ENCODE assay signal across 8 cellular contexts in genomic region chr12:95582230-95583058, GRCh38. TPM values are rescaled to one million over a fixed set of nuclear protein-coding genes. Genes with fewer than 3 reads are reported as not detected.
DNase-seq lines count a peak whose midpoint lies in the region; ATAC-seq and TF ChIP-seq lines count a peak whose summit lies in the region.

No MANE protein-coding gene starts in this region.

- H3K27ac Mint-ChIP-seq in neural progenitor cell, result no peak overlapping the region
- no peak overlapping the region for H3K27ac Mint-ChIP-seq in CD8-positive, alpha-beta T cell
- no peak overlapping the region for H3K27ac Mint-ChIP-seq in stimulated activated effector memory CD8-positive, alpha-beta T cell treated with anti-CD3 and anti-CD28 coated beads, Interleukin-12 subunit alpha, Interleukin-12 subunit beta, amount 100 ng/mL, for 72 hours

- H3K27me3 ChIP-seq in dorsolateral prefrontal cortex (no peaks in the 10 kb centered on the region), neural progenitor cell (no peaks in the 10 kb centered on the region)
- no peaks in the 10 kb centered on the region for H3K27me3 ChIP-seq in CD8-positive, alpha-beta T cell (ENCODE audit: insufficient read depth, low read length)

- DNase-seq in ELR (ENCODE audit: low read depth) (peak; percentile 68), NCI-H2227 (lab: John Stamatoyannopoulos, UW; ENCODE audit: unreplicated experiment) (peak; percentile 55), dorsolateral prefrontal cortex (no peak), neural progenitor cell (ENCODE audit: low spot score) (peak; percentile 39), HUDEP-2 (lab: John Stamatoyannopoulos, UW; ENCODE audit: unreplicated experiment in 76 of 76) (no peak)
- DNase-seq in CD8-positive, alpha-beta T cell, result no peak
- DNase-seq in stimulated activated effector memory CD8-positive, alpha-beta T cell treated with anti-CD3 and anti-CD28 coated beads, Interleukin-12 subunit alpha, Interleukin-12 subunit beta, amount 100 ng/mL, for 72 hours (ENCODE audit: low spot score in 2 of 2), result no peak

- TF ChIP-seq CTCF in dorsolateral prefrontal cortex (IDR thresholded peaks at IDR 0.05 in 54 of 56, conservative IDR thresholded peaks at IDR 0.05 in 2 of 56; ENCODE audit: low read depth in 1 of 56, partially characterized antibody in 56 of 56) (peak; percentile 11 to 82 (median 60)), neural progenitor cell (IDR thresholded peaks at IDR 0.05) (peak; percentile 65)
- no peak for TF ChIP-seq CTCF in CD8-positive, alpha-beta T cell (IDR thresholded peaks at IDR 0.05)

- H3K9ac ChIP-seq in neural progenitor cell, result no peak overlapping the region

- POLR2A ChIA-PET in CD8-positive, alpha-beta T cell (lab: Charles Lee), result no interaction called here

- no peaks in the 10 kb centered on the region for H3K36me3 Mint-ChIP-seq in neural progenitor cell
- H3K36me3 Mint-ChIP-seq in CD8-positive, alpha-beta T cell, result no peaks in the 10 kb centered on the region
- no peaks in the 10 kb centered on the region for H3K36me3 Mint-ChIP-seq in stimulated activated effector memory CD8-positive, alpha-beta T cell treated with anti-CD3 and anti-CD28 coated beads, Interleukin-12 subunit alpha, Interleukin-12 subunit beta, amount 100 ng/mL, for 72 hours

- H3K36me3 ChIP-seq in neural progenitor cell, result no peaks in the 10 kb centered on the region
- H3K36me3 ChIP-seq in CD8-positive, alpha-beta T cell (ENCODE audit: insufficient read depth, low read length), result no peaks in the 10 kb centered on the region

- no peaks in the 10 kb centered on the region for H3K79me2 ChIP-seq in neural progenitor cell (ENCODE audit: low read depth)

- H3K4me3 ChIP-seq in dorsolateral prefrontal cortex, result no peak overlapping the region
- H3K4me3 ChIP-seq in neural progenitor cell, result no peak overlapping the region
- H3K4me3 ChIP-seq in CD8-positive, alpha-beta T cell (ENCODE audit: low read depth, low read length), result no peak overlapping the region

- H3K27ac ChIP-seq in dorsolateral prefrontal cortex, result no peak overlapping the region
- H3K27ac ChIP-seq in neural progenitor cell, result no peak overlapping the region
- no peak overlapping the region for H3K27ac ChIP-seq in CD8-positive, alpha-beta T cell (ENCODE audit: low read depth, low read length)

- CTCF ChIA-PET in CD8-positive, alpha-beta T cell (lab: Charles Lee), result no interaction called here

- H3K27me3 Mint-ChIP-seq in neural progenitor cell (ENCODE audit: insufficient read depth, low read depth), result no peaks in the 10 kb centered on the region
- peaks cover 7% of the 10 kb centered on the region for H3K27me3 Mint-ChIP-seq in CD8-positive, alpha-beta T cell (ENCODE audit: low read depth)

- no peaks in the 10 kb centered on the region for H4K20me1 ChIP-seq in neural progenitor cell (ENCODE audit: low read depth)

- no peaks in the 10 kb centered on the region for H3F3A ChIP-seq in neural progenitor cell (ENCODE audit: low read depth)

- no peaks in the 10 kb centered on the region for H3K9me3 Mint-ChIP-seq in neural progenitor cell
- H3K9me3 Mint-ChIP-seq in CD8-positive, alpha-beta T cell, result no peaks in the 10 kb centered on the region
- no peaks in the 10 kb centered on the region for H3K9me3 Mint-ChIP-seq in stimulated activated effector memory CD8-positive, alpha-beta T cell treated with anti-CD3 and anti-CD28 coated beads, Interleukin-12 subunit alpha, Interleukin-12 subunit beta, amount 100 ng/mL, for 72 hours

- intact Hi-C loops in dorsolateral prefrontal cortex (cut with DNase I), result loop anchor here (2.0 kb wide), 2 partner anchors 232 to 234 kb away; no protein-coding TSS in a partner anchor
- intact Hi-C loops in CD8-positive, alpha-beta T cell (cut with DNase I, micrococcal nuclease), result no loop called here

- no peak for ATAC-seq in CD8-positive, alpha-beta T cell
- no peak for ATAC-seq in stimulated activated effector memory CD8-positive, alpha-beta T cell treated with anti-CD3 and anti-CD28 coated beads, Interleukin-12 subunit alpha, Interleukin-12 subunit beta, amount 100 ng/mL, for 72 hours
- no peak for ATAC-seq in HG03135 (IDR thresholded peaks at IDR 0.05; ENCODE audit: unreplicated experiment)

- H3K4me1 ChIP-seq in neural progenitor cell, result no peaks in the 10 kb centered on the region
- no peaks in the 10 kb centered on the region for H3K4me1 ChIP-seq in CD8-positive, alpha-beta T cell (ENCODE audit: insufficient read depth, low read length)

- no peak overlapping the region for H2AFZ ChIP-seq in neural progenitor cell (replicated peaks)

- no peak overlapping the region for H3K4me3 Mint-ChIP-seq in neural progenitor cell
- no peak overlapping the region for H3K4me3 Mint-ChIP-seq in CD8-positive, alpha-beta T cell
- H3K4me3 Mint-ChIP-seq in stimulated activated effector memory CD8-positive, alpha-beta T cell treated with anti-CD3 and anti-CD28 coated beads, Interleukin-12 subunit alpha, Interleukin-12 subunit beta, amount 100 ng/mL, for 72 hours, result no peak overlapping the region

- no peak overlapping the region for H3K4me2 ChIP-seq in neural progenitor cell

- no peaks in the 10 kb centered on the region for H3K4me1 Mint-ChIP-seq in neural progenitor cell
- no peaks in the 10 kb centered on the region for H3K4me1 Mint-ChIP-seq in CD8-positive, alpha-beta T cell (ENCODE audit: low read depth)
- H3K4me1 Mint-ChIP-seq in stimulated activated effector memory CD8-positive, alpha-beta T cell treated with anti-CD3 and anti-CD28 coated beads, Interleukin-12 subunit alpha, Interleukin-12 subunit beta, amount 100 ng/mL, for 72 hours, result no peaks in the 10 kb centered on the region

- H3K9me3 ChIP-seq in neural progenitor cell (ENCODE audit: low read depth), result no peaks in the 10 kb centered on the region
- H3K9me3 ChIP-seq in CD8-positive, alpha-beta T cell (ENCODE audit: low read length), result no peaks in the 10 kb centered on the region

RNA-seq across cellular contexts. Expression of gene USP44, which starts 31.2 kb away (rescaled TPM):
- total RNA-seq in dorsolateral prefrontal cortex (1 to 10 TPM; 1.1 to 7.8 (median 3.0) TPM), neural progenitor cell (ENCODE audit: low replicate concordance) (67.1 and 79.4 TPM in 2 replicates)
- 1 to 10 TPM; 2.2 to 2.3 TPM for total RNA-seq in CD8-positive, alpha-beta T cell

Comparison
In these comparisons a context has a peak if more than half of its experiments do, and no peak if none do; other contexts are left out.
1. DNase-seq: peak in ELR (single experiment), NCI-H2227 (single experiment) and neural progenitor cell (single experiment); none in dorsolateral prefrontal cortex (0 of 10), CD8-positive, alpha-beta T cell (0 of 7), stimulated activated effector memory CD8-positive, alpha-beta T cell treated with anti-CD3 and anti-CD28 coated beads, Interleukin-12 subunit alpha, Interleukin-12 subunit beta, amount 100 ng/mL, for 72 hours (0 of 2) and HUDEP-2 (0 of 76).
2. intact Hi-C loops: an anchor here in dorsolateral prefrontal cortex (2.0 kb wide); none called in CD8-positive, alpha-beta T cell.